ENCODE assay signal across 8 cellular contexts in genomic region chr1:154423303-154423987, GRCh38. TPM values are rescaled to one million over a fixed set of nuclear protein-coding genes. Genes with fewer than 3 reads are reported as not detected.
DNase-seq lines count a peak whose midpoint lies in the region; ATAC-seq and TF ChIP-seq lines count a peak whose summit lies in the region.

No MANE protein-coding gene starts in this region.

- H3K9me3 ChIP-seq in hepatocyte (ENCODE audit: low read depth), result no peaks in the 10 kb centered on the region

- H3K27ac Mint-ChIP-seq in activated T-cell treated with anti-CD3 and anti-CD28 coated beads, Interleukin-2, amount 50 U/mL, for 72 hours, result no peak overlapping the region

- peaks cover 10% of the 10 kb centered on the region for H3K79me2 ChIP-seq in hepatocyte

- no peak overlapping the region for H2AFZ ChIP-seq in hepatocyte

- no peaks in the 10 kb centered on the region for H3K9me3 Mint-ChIP-seq in activated T-cell treated with anti-CD3 and anti-CD28 coated beads, Interleukin-2, amount 50 U/mL, for 72 hours

- no peaks in the 10 kb centered on the region for H3K27me3 Mint-ChIP-seq in activated T-cell treated with anti-CD3 and anti-CD28 coated beads, Interleukin-2, amount 50 U/mL, for 72 hours (ENCODE audit: low read depth)

- H3K36me3 Mint-ChIP-seq in activated T-cell treated with anti-CD3 and anti-CD28 coated beads, Interleukin-2, amount 50 U/mL, for 72 hours (ENCODE audit: insufficient read depth in 2 of 2), result peaks cover 0 to under 1% of the 10 kb centered on the region in 2 donors

- H3K4me1 ChIP-seq in hepatocyte (ENCODE audit: insufficient read depth), result peaks cover 40% of the 10 kb centered on the region

- H3K4me1 Mint-ChIP-seq in activated T-cell treated with anti-CD3 and anti-CD28 coated beads, Interleukin-2, amount 50 U/mL, for 72 hours (ENCODE audit: low read depth), result peaks cover 69% of the 10 kb centered on the region

- peak overlapping the region; percentile 8 for H3K27ac ChIP-seq in hepatocyte

- H4K20me1 ChIP-seq in hepatocyte (ENCODE audit: insufficient read depth, poor library complexity, severe bottlenecking), result no peaks in the 10 kb centered on the region

- CTCF ChIA-PET in HEK293T (lab: Yijun Ruan, JAX), result interaction anchor here (0.5 kb wide), 1 partner anchor 103 kb away, joined by 3 read pairs; the partner anchor contains the start of gene AQP10

- no peak overlapping the region for H3K4me3 ChIP-seq in hepatocyte

- TF ChIP-seq CTCF in hepatocyte (IDR thresholded peaks at IDR 0.05; ENCODE audit: poor library complexity), result no peak

- H3K36me3 ChIP-seq in hepatocyte (replicated peaks; ENCODE audit: insufficient read depth, low read depth), result no peaks in the 10 kb centered on the region

- H3K4me3 Mint-ChIP-seq in activated T-cell treated with anti-CD3 and anti-CD28 coated beads, Interleukin-2, amount 50 U/mL, for 72 hours, result peak overlapping the region; percentile 56 to 59

- POLR2A ChIA-PET in HEK293T (lab: Yijun Ruan, JAX), result no interaction called here

- H3K9me2 ChIP-seq in hepatocyte (replicated peaks; ENCODE audit: insufficient read depth), result no peaks in the 10 kb centered on the region

- no peaks in the 10 kb centered on the region for H3K27me3 ChIP-seq in hepatocyte

- DNase-seq in HEK293T (ENCODE audit: extremely low spot score) (no peak), hepatocyte (ENCODE audit: low spot score) (no peak), GM19238 (ENCODE audit: insufficient read length, low spot score) (no peak), DMS53 treated with DMSO at 0.1 percent for 48 hours (lab: John Stamatoyannopoulos, UW; ENCODE audit: unreplicated experiment) (no peak), NCI-H774 (lab: John Stamatoyannopoulos, UW) (no peak)
- peak in 1 of 2 donors; percentile 54 for DNase-seq in activated T-cell treated with anti-CD3 and anti-CD28 coated beads, Interleukin-2, amount 50 U/mL, for 72 hours
- DNase-seq in stimulated activated CD4-positive, alpha-beta T cell treated with anti-CD3 and anti-CD28 coated beads, Interleukin-4, amount 100 ng/mL, for 1 hour, result peak; percentile 55

- H3K4me2 ChIP-seq in hepatocyte, result no peak overlapping the region

- peak; percentile 72 to 76 for ATAC-seq in activated T-cell treated with anti-CD3 and anti-CD28 coated beads, Interleukin-2, amount 50 U/mL, for 72 hours (replicated peaks in 1 of 2)
- no peak for ATAC-seq in GM21529 (IDR thresholded peaks at IDR 0.05; ENCODE audit: unreplicated experiment)

- WGBS in hepatocyte (ENCODE audit: low lambda C conversion rate, missing lambda C conversion rate), result 84% methylated on average over 5 of the region's 5 CpGs

TF ChIP-seq in HEK293T, 16 proteins besides CTCF, POLR2A, EP300 and RAD21:
- TF ChIP-seq PKNOX1 (IDR thresholded peaks at IDR 0.05), result peak; percentile 45
- TF ChIP-seq L3MBTL2 (conservative IDR thresholded peaks at IDR 0.05), result no peak
TF ChIP-seq in HEK293T: peak in this region for 1.

RNA-seq across cellular contexts. Expression of gene IL6R, which starts 18.3 kb away (rescaled TPM):
- 10 to 100 TPM in 1 of 2 donors, 1 to 10 TPM in 1; 5.7 to 12.6 TPM for total RNA-seq in activated T-cell treated with anti-CD3 and anti-CD28 coated beads, Interleukin-2, amount 50 U/mL, for 72 hours
- total RNA-seq in hepatocyte, result 35.1 and 58.0 TPM in 2 replicates
- polyA plus RNA-seq in hepatocyte, result 38.5 and 39.2 TPM in 2 replicates
